ENCODE assay signal across 26 cellular contexts in the genomic region with DNA sequence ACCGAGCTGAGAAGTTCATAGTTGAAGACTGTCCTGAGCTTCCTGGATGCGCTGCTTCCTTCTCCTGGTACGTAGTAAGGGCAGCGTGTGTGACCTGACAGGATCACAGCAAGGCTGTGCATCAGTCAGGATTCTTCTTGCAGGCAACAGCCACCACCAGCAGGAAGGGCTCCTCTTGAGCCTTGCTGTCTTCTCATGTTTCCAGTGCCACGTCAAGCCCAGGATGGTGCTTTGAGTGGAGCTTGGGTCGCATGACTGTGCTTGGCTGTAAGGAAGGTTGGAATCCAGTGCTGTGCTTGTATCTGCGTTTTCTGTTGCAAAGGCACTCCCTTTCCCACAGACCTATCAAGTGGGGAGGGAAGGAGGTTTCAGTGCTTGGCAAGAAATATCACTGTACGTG.
"Had no signal": no experiment of that assay in that cellular context is flagged by ENCODE, and none has a peak within 500 bp of the region (broad histone marks: within the 10 kb centered on the region; RNA-seq: fewer than 3 reads in every experiment).

No MANE protein-coding gene starts in this region.

- H3K4me1 ChIP-seq: body of pancreas, SJSA1 had no signal

- H3K27me3 ChIP-seq: ascending aorta, body of pancreas, SJSA1 had no signal

- DNase-seq: activated CD4-positive, alpha-beta T cell treated with anti-CD3 and anti-CD28 coated beads for 48 hours; activated CD4-positive, alpha-beta T cell treated with anti-CD3 and anti-CD28 coated beads, Interleukin-2, amount 50 U/mL, for 4 hours; activated CD8-positive, alpha-beta memory T cell treated with anti-CD3 and anti-CD28 coated beads, Interleukin-2, amount 10 ng/mL, durations not matched to agents 7 days and 5 days; activated CD8-positive, alpha-beta T cell treated with anti-CD3 and anti-CD28 coated beads, Interleukin-2, amount 10 ng/mL, durations not matched to agents 7 days and 5 days; activated effector memory CD4-positive, alpha-beta T cell treated with anti-CD3 and anti-CD28 coated beads, Interleukin-2, amount 50 U/mL, for 16 hours; activated naive CD4-positive, alpha-beta T cell treated with Interleukin-2 at 50 U/mL for 16 hours; activated naive CD8-positive, alpha-beta T cell treated with anti-CD3 and anti-CD28 coated beads, Interleukin-2, amount 50 U/mL, for 24 hours; activated T-cell treated with anti-CD3 and anti-CD28 coated beads, Interleukin-2, amount 50 U/mL, for 4 hours; amniotic stem cell; body of pancreas; KG1; NCI-H1048; NCI-H2081 treated with DMSO at 0.1 percent for 48 hours; NCI-H446; NCI-H526; NK-92 treated with Interleukin-12 subunit alpha and Interleukin-12 subunit beta, amount 100 ng/mL, for 24 hours; OCI-M1; RPMI8226; SW 1271 had no signal

- ATAC-seq: activated CD4-positive, CD25-positive, alpha-beta regulatory T cell treated with anti-CD3 and anti-CD28 coated beads, Interleukin-2, amount 50 U/mL, for 24 hours; activated CD8-positive, alpha-beta memory T cell treated with anti-CD3 and anti-CD28 coated beads, Interleukin-2, amount 10 ng/mL, durations not matched to agents 7 days and 5 days; activated CD8-positive, alpha-beta T cell treated with anti-CD3 and anti-CD28 coated beads, Interleukin-2, amount 10 ng/mL, durations not matched to agents 7 days and 5 days; activated naive CD4-positive, alpha-beta T cell treated with anti-CD3 and anti-CD28 coated beads, Interleukin-2, amount 50 U/mL, for 72 hours; activated naive CD8-positive, alpha-beta T cell treated with anti-CD3 and anti-CD28 coated beads, Interleukin-2, amount 50 U/mL, for 24 hours; activated T-cell treated with anti-CD3 and anti-CD28 coated beads, Interleukin-2, amount 50 U/mL, for 4 hours; body of pancreas; Panc1; Right ventricle myocardium inferior; SK-N-SH treated with all-trans-retinoic acid at 6 μM for 48 hours had no signal

- H3K4me3 ChIP-seq: ascending aorta, body of pancreas, SJSA1 had no signal

- H3K36me3 ChIP-seq: SJSA1 had no signal

- H3K9me3 ChIP-seq: ascending aorta, body of pancreas, SJSA1 had no signal

- H3K27ac ChIP-seq: ascending aorta, body of pancreas, SJSA1 had no signal
